In genomic region chr3:187066228-187066995, GRCh38 we compare ENCODE assay signal across 8 cellular contexts.
DNase-seq lines count a peak whose midpoint lies in the region; ATAC-seq and TF ChIP-seq lines count a peak whose summit lies in the region.

No MANE protein-coding gene starts in this region.

- H3K27ac Mint-ChIP-seq in activated naive CD8-positive, alpha-beta T cell treated with anti-CD3 and anti-CD28 coated beads for 36 hours = peak overlapping the region; percentile 70

- peaks cover 60% of the 10 kb centered on the region for H3K4me1 Mint-ChIP-seq in activated naive CD8-positive, alpha-beta T cell treated with anti-CD3 and anti-CD28 coated beads for 36 hours

- H3K36me3 Mint-ChIP-seq in activated naive CD8-positive, alpha-beta T cell treated with anti-CD3 and anti-CD28 coated beads for 36 hours = peaks cover 71% of the 10 kb centered on the region

- no peak overlapping the region for H3K27ac ChIP-seq in dorsolateral prefrontal cortex

- H3K9ac ChIP-seq in NT2/D1 (ENCODE audit: insufficient read length, low read depth) = no peak overlapping the region

- H3K9me3 Mint-ChIP-seq in activated naive CD8-positive, alpha-beta T cell treated with anti-CD3 and anti-CD28 coated beads for 36 hours = peaks cover 6% of the 10 kb centered on the region

- no peak overlapping the region for H3K4me3 Mint-ChIP-seq in activated naive CD8-positive, alpha-beta T cell treated with anti-CD3 and anti-CD28 coated beads for 36 hours

- DNase-seq in NCI-H526 (lab: John Stamatoyannopoulos, UW) (peak; percentile 7 to 54), NCI-H526 treated with DMSO at 0.1 percent for 48 hours (lab: John Stamatoyannopoulos, UW) (no peak), HFF-Myc (ENCODE audit: extremely low read depth, low read depth) (peak; percentile 53), NT2/D1 (ENCODE audit: low read depth, low spot score) (peak; percentile 76), left kidney (ENCODE audit: low read depth, low spot score) (peak; percentile 73), dorsolateral prefrontal cortex (no peak)
- peak; percentile 47 for DNase-seq in activated naive CD8-positive, alpha-beta T cell treated with anti-CD3 and anti-CD28 coated beads for 36 hours

- peaks cover 8% of the 10 kb centered on the region for H3K36me3 ChIP-seq in NT2/D1 (ENCODE audit: insufficient read depth, insufficient read length, low read length)

- intact Hi-C loops in dorsolateral prefrontal cortex (cut with DNase I) = no loop called here

- H3K27me3 ChIP-seq in NT2/D1 (ENCODE audit: insufficient read depth, insufficient read length) (no peaks in the 10 kb centered on the region), dorsolateral prefrontal cortex (no peaks in the 10 kb centered on the region)

- H3K4me1 ChIP-seq in NT2/D1 (ENCODE audit: insufficient read depth, insufficient read length) = peaks cover 7% of the 10 kb centered on the region

- peak; percentile 57 for TF ChIP-seq CTCF in HFF-Myc (IDR thresholded peaks at IDR 0.05; ENCODE audit: low read depth, low read length, missing control alignments)
- no peak for TF ChIP-seq CTCF in dorsolateral prefrontal cortex (IDR thresholded peaks at IDR 0.05 in 54 of 56, conservative IDR thresholded peaks at IDR 0.05 in 2 of 56; ENCODE audit: low read depth in 1 of 56, partially characterized antibody in 56 of 56)

- H3K4me3 ChIP-seq in HFF-Myc (replicated peaks; ENCODE audit: low read depth, low read length) = no peak overlapping the region
- no peak overlapping the region for H3K4me3 ChIP-seq in NT2/D1 (ENCODE audit: insufficient read length, low read depth)
- H3K4me3 ChIP-seq in dorsolateral prefrontal cortex = no peak overlapping the region

- ATAC-seq in GM19397 (IDR thresholded peaks at IDR 0.05; ENCODE audit: unreplicated experiment) = no peak

- no peaks in the 10 kb centered on the region for H3K27me3 Mint-ChIP-seq in activated naive CD8-positive, alpha-beta T cell treated with anti-CD3 and anti-CD28 coated beads for 36 hours

- no peaks in the 10 kb centered on the region for H3K9me3 ChIP-seq in NT2/D1 (ENCODE audit: insufficient read depth, low read length)

Comparison
In these comparisons a context has a peak if more than half of its experiments do, and no peak if none do; other contexts are left out.
1. DNase-seq: peak in NCI-H526 (2 of 2), HFF-Myc (single experiment), NT2/D1 (single experiment), activated naive CD8-positive, alpha-beta T cell treated with anti-CD3 and anti-CD28 coated beads for 36 hours (single experiment) and left kidney (single experiment); none in NCI-H526 treated with DMSO at 0.1 percent for 48 hours (single experiment) and dorsolateral prefrontal cortex (0 of 10).